9 cellular contexts compared by ENCODE assay signal in genomic region chr5:149646564-149646963, GRCh38.
DNase-seq lines count a peak whose midpoint lies in the region; ATAC-seq and TF ChIP-seq lines count a peak whose summit lies in the region.
"Had no signal": no experiment of that assay in that cellular context is flagged by ENCODE, and none has a peak within 500 bp of the region (broad histone marks: within the 10 kb centered on the region; RNA-seq: fewer than 3 reads in every experiment).

No MANE protein-coding gene starts in this region.

- H2AFZ ChIP-seq in neural cell (ENCODE audit: low read depth, low read length), result no peak overlapping the region

- H3F3A ChIP-seq in neural cell (ENCODE audit: insufficient read depth, low read length, poor library complexity, severe bottlenecking), result no peaks in the 10 kb centered on the region

- no peaks in the 10 kb centered on the region for H3K79me2 ChIP-seq in neural cell (replicated peaks; ENCODE audit: insufficient read depth, low read length)

- no peaks in the 10 kb centered on the region for H3K36me3 ChIP-seq in neural cell (ENCODE audit: insufficient read depth, low read length)

- DNase-seq in activated CD4-positive, alpha-beta T cell treated with anti-CD3 and anti-CD28 coated beads for 1 hour, result peak; percentile 19
- no peak for DNase-seq in activated CD4-positive, alpha-beta T cell treated with anti-CD3 and anti-CD28 coated beads, Interleukin-2, amount 10 ng/mL, durations not matched to agents 7 days and 5 days
- DNase-seq in NCI-H1105 (lab: John Stamatoyannopoulos, UW) (peak; percentile 72), type B pancreatic cell (ENCODE audit: extremely low spot score, unreplicated experiment) (no peak), NCI-H1694 treated with DMSO at 0.1 percent for 48 hours (lab: John Stamatoyannopoulos, UW) (no peak)
- DNase-seq in activated T-cell treated with anti-CD3 and anti-CD28 coated beads, Interleukin-2, amount 50 U/mL, for 48 hours, result peak; percentile 46 to 56
- DNase-seq: NCI-H1930 had no signal

- no peak for ATAC-seq in HG03457 (IDR thresholded peaks at IDR 0.05; ENCODE audit: unreplicated experiment)

- no peak overlapping the region for H3K4me2 ChIP-seq in neural cell (ENCODE audit: low read length)

- no peaks in the 10 kb centered on the region for H3K27me3 Mint-ChIP-seq in activated CD4-positive, alpha-beta T cell treated with anti-CD3 and anti-CD28 coated beads, Interleukin-2, amount 10 ng/mL, durations not matched to agents 7 days and 5 days
- peaks cover 5% of the 10 kb centered on the region for H3K27me3 Mint-ChIP-seq in type B pancreatic cell

- H3K36me3 Mint-ChIP-seq in activated CD4-positive, alpha-beta T cell treated with anti-CD3 and anti-CD28 coated beads, Interleukin-2, amount 10 ng/mL, durations not matched to agents 7 days and 5 days (ENCODE audit: low read depth), result no peaks in the 10 kb centered on the region
- H3K36me3 Mint-ChIP-seq in type B pancreatic cell, result no peaks in the 10 kb centered on the region

- no peaks in the 10 kb centered on the region for H3K9me2 ChIP-seq in neural cell (ENCODE audit: insufficient read depth, low read length)

- no peaks in the 10 kb centered on the region for H4K20me1 ChIP-seq in neural cell (ENCODE audit: insufficient read depth)

- POLR2A ChIA-PET in activated CD4-positive, alpha-beta T cell treated with anti-CD3 and anti-CD28 coated beads, Interleukin-2, amount 10 ng/mL, durations not matched to agents 7 days and 5 days (lab: Charles Lee), result no interaction called here

- H3K4me1 Mint-ChIP-seq in activated CD4-positive, alpha-beta T cell treated with anti-CD3 and anti-CD28 coated beads, Interleukin-2, amount 10 ng/mL, durations not matched to agents 7 days and 5 days, result no peaks in the 10 kb centered on the region
- peaks cover 13% of the 10 kb centered on the region for H3K4me1 Mint-ChIP-seq in type B pancreatic cell (ENCODE audit: unreplicated experiment)

- no peak for TF ChIP-seq CTCF in neural cell (IDR thresholded peaks at IDR 0.05; ENCODE audit: poor library complexity, severe bottlenecking)
- no peak for TF ChIP-seq CTCF in type B pancreatic cell (conservative IDR thresholded peaks at IDR 0.05)

- no peak overlapping the region for H3K4me3 ChIP-seq in neural cell (ENCODE audit: low read length)

- H3K9me3 Mint-ChIP-seq in activated CD4-positive, alpha-beta T cell treated with anti-CD3 and anti-CD28 coated beads, Interleukin-2, amount 10 ng/mL, durations not matched to agents 7 days and 5 days, result no peaks in the 10 kb centered on the region
- no peaks in the 10 kb centered on the region for H3K9me3 Mint-ChIP-seq in type B pancreatic cell

- H3K27ac Mint-ChIP-seq in activated CD4-positive, alpha-beta T cell treated with anti-CD3 and anti-CD28 coated beads, Interleukin-2, amount 10 ng/mL, durations not matched to agents 7 days and 5 days, result no peak overlapping the region
- no peak overlapping the region for H3K27ac Mint-ChIP-seq in type B pancreatic cell

- no peak for TF ChIP-seq RAD21 in neural cell (conservative IDR thresholded peaks at IDR 0.05)

- no peak overlapping the region for H3K27ac ChIP-seq in neural cell (ENCODE audit: low read length)

- H3K4me3 Mint-ChIP-seq in activated CD4-positive, alpha-beta T cell treated with anti-CD3 and anti-CD28 coated beads, Interleukin-2, amount 10 ng/mL, durations not matched to agents 7 days and 5 days, result no peak overlapping the region
- no peak overlapping the region for H3K4me3 Mint-ChIP-seq in type B pancreatic cell

- CTCF ChIA-PET in activated CD4-positive, alpha-beta T cell treated with anti-CD3 and anti-CD28 coated beads, Interleukin-2, amount 10 ng/mL, durations not matched to agents 7 days and 5 days (lab: Charles Lee), result no interaction called here

- H3K9ac ChIP-seq in neural cell (ENCODE audit: low read length), result peak overlapping the region; percentile 9

- H3K27me3 ChIP-seq in neural cell (ENCODE audit: insufficient read depth, low read depth, low read length), result no peaks in the 10 kb centered on the region

- H3K9me3 ChIP-seq in neural cell (ENCODE audit: low read length), result no peaks in the 10 kb centered on the region

- no peak for TF ChIP-seq EP300 in neural cell (conservative IDR thresholded peaks at IDR 0.05; ENCODE audit: poor library complexity, severe bottlenecking)

TF ChIP-seq in neural cell, 6 proteins besides CTCF, POLR2A, EP300 and RAD21:
- TF ChIP-seq SMC3 (conservative IDR thresholded peaks at IDR 0.05; ENCODE audit: poor library complexity), result no peak
- TF ChIP-seq EZH2 (IDR thresholded peaks at IDR 0.05; ENCODE audit: borderline replicate concordance, insufficient read depth, low read length, poor library complexity, severe bottlenecking), result no peak
- no peak for TF ChIP-seq REST (IDR thresholded peaks at IDR 0.05; ENCODE audit: borderline replicate concordance)
- no peak for TF ChIP-seq POLR2AphosphoS5 (IDR thresholded peaks at IDR 0.05)
- no peak for TF ChIP-seq MXI1 (conservative IDR thresholded peaks at IDR 0.05; ENCODE audit: poor library complexity, severe bottlenecking)
- TF ChIP-seq TAF1 (IDR thresholded peaks at IDR 0.05; ENCODE audit: low read depth), result no peak

Comparison
In these comparisons a context has a peak if more than half of its experiments do, and no peak if none do; other contexts are left out.
1. DNase-seq: peak in activated CD4-positive, alpha-beta T cell treated with anti-CD3 and anti-CD28 coated beads for 1 hour (single experiment), NCI-H1105 (single experiment) and activated T-cell treated with anti-CD3 and anti-CD28 coated beads, Interleukin-2, amount 50 U/mL, for 48 hours (2 of 2); none in activated CD4-positive, alpha-beta T cell treated with anti-CD3 and anti-CD28 coated beads, Interleukin-2, amount 10 ng/mL, durations not matched to agents 7 days and 5 days (single experiment), type B pancreatic cell (single experiment) and NCI-H1694 treated with DMSO at 0.1 percent for 48 hours (single experiment).